12 cellular contexts compared by ENCODE assay signal in genomic region chr3:161042023-161042501, GRCh38.
DNase-seq lines count a peak whose midpoint lies in the region; ATAC-seq and TF ChIP-seq lines count a peak whose summit lies in the region.
"Had no signal": no experiment of that assay in that cellular context is flagged by ENCODE, and none has a peak within 500 bp of the region (broad histone marks: within the 10 kb centered on the region; RNA-seq: fewer than 3 reads in every experiment).

No MANE protein-coding gene starts in this region.

- ATAC-seq in GM21529 (IDR thresholded peaks at IDR 0.05; ENCODE audit: unreplicated experiment), result peak; percentile 58
- ATAC-seq: activated CD8-positive, alpha-beta memory T cell treated with anti-CD3 and anti-CD28 coated beads, Interleukin-2, amount 10 ng/mL, durations not matched to agents 7 days and 5 days; heart left ventricle had no signal

- TF ChIP-seq CTCF in GM12864 (IDR thresholded peaks at IDR 0.05; ENCODE audit: low read depth, low read length, missing control alignments) (no peak), LNCaP clone FGC (IDR thresholded peaks at IDR 0.05; ENCODE audit: control insufficient read depth, extremely low read depth, insufficient read depth) (no peak)

- no peak overlapping the region for H3K4me3 ChIP-seq in GM12864 (ENCODE audit: low read depth, low read length)
- H3K4me3 ChIP-seq in LNCaP clone FGC (ENCODE audit: low read depth, low read length), result no peak overlapping the region
- H3K4me3 ChIP-seq: heart left ventricle had no signal

- DNase-seq in GM12864 (ENCODE audit: low read depth), result peak; percentile 18
- DNase-seq in LNCaP clone FGC (ENCODE audit: low read depth), result peak; percentile 17
- peak; percentile 95 for DNase-seq in kidney glomerular epithelial cell (lab: John Stamatoyannopoulos, UW)
- no peak for DNase-seq in amygdala (lab: John Stamatoyannopoulos, UW)
- no peak for DNase-seq in activated CD8-positive, alpha-beta memory T cell treated with anti-CD3 and anti-CD28 coated beads for 24 hours
- no peak for DNase-seq in activated CD4-positive, CD25-positive, alpha-beta regulatory T cell (lab: John Stamatoyannopoulos, UW)
- no peak for DNase-seq in activated naive CD4-positive, alpha-beta T cell (lab: John Stamatoyannopoulos, UW)
- DNase-seq: activated CD8-positive, alpha-beta memory T cell treated with anti-CD3 and anti-CD28 coated beads, Interleukin-2, amount 10 ng/mL, durations not matched to agents 7 days and 5 days; heart left ventricle; naive B cell; NCI-H526 had no signal

Comparison
In these comparisons a context has a peak if more than half of its experiments do, and no peak if none do; other contexts are left out.
1. DNase-seq: peak in GM12864 (single experiment), LNCaP clone FGC (single experiment) and kidney glomerular epithelial cell (single experiment); none in amygdala (0 of 56), activated CD8-positive, alpha-beta memory T cell treated with anti-CD3 and anti-CD28 coated beads for 24 hours (single experiment), activated CD4-positive, CD25-positive, alpha-beta regulatory T cell (0 of 4) and activated naive CD4-positive, alpha-beta T cell (0 of 4).